Comparison of ENCODE assay signal across 25 cellular contexts in genomic region chr7:85521108-85521694, GRCh38.
DNase-seq lines count a peak whose midpoint lies in the region; ATAC-seq and TF ChIP-seq lines count a peak whose summit lies in the region.
"Had no signal": no experiment of that assay in that cellular context is flagged by ENCODE, and none has a peak within 500 bp of the region (broad histone marks: within the 10 kb centered on the region; RNA-seq: fewer than 3 reads in every experiment).

No MANE protein-coding gene starts in this region.

- peaks cover 22% of the 10 kb centered on the region for H3K4me1 Mint-ChIP-seq in osteocyte (ENCODE audit: unreplicated experiment)
- H3K4me1 Mint-ChIP-seq: activated CD4-positive, alpha-beta T cell treated with anti-CD3 and anti-CD28 coated beads, Interleukin-2, amount 10 ng/mL, durations not matched to agents 24 days and 14 days; activated naive CD8-positive, alpha-beta T cell treated with anti-CD3 and anti-CD28 coated beads, Interleukin-2, amount 10 ng/mL, durations not matched to agents 7 days and 5 days; natural killer cell had no signal

- H3K4me3 ChIP-seq in choroid plexus epithelial cell (ENCODE audit: low read depth, low read length): no peak overlapping the region
- H3K4me3 ChIP-seq in breast epithelium: no peak overlapping the region
- H3K4me3 ChIP-seq: GM23248, Peyer's patch, transverse colon had no signal

- no peak overlapping the region for H3K27ac ChIP-seq in breast epithelium
- H3K27ac ChIP-seq: GM23248, Peyer's patch, transverse colon had no signal

- H3K27me3 ChIP-seq in breast epithelium: no peaks in the 10 kb centered on the region
- H3K27me3 ChIP-seq: Peyer's patch, transverse colon had no signal

- peak overlapping the region; percentile 20 for H3K4me3 Mint-ChIP-seq in osteocyte (ENCODE audit: unreplicated experiment)
- H3K4me3 Mint-ChIP-seq: activated CD4-positive, alpha-beta T cell treated with anti-CD3 and anti-CD28 coated beads, Interleukin-2, amount 10 ng/mL, durations not matched to agents 24 days and 14 days; activated naive CD8-positive, alpha-beta T cell treated with anti-CD3 and anti-CD28 coated beads, Interleukin-2, amount 10 ng/mL, durations not matched to agents 7 days and 5 days; activated T-cell treated with anti-CD3 and anti-CD28 coated beads, Interleukin-2, amount 50 U/mL, for 24 hours; natural killer cell had no signal

- TF ChIP-seq POLR2A in breast epithelium (IDR thresholded peaks at IDR 0.05): no peak

- H3K4me1 ChIP-seq in breast epithelium: no peaks in the 10 kb centered on the region
- H3K4me1 ChIP-seq: Peyer's patch had no signal

- ATAC-seq in GM18868 (IDR thresholded peaks at IDR 0.05; ENCODE audit: unreplicated experiment): no peak
- ATAC-seq: natural killer cell had no signal

- TF ChIP-seq CTCF in choroid plexus epithelial cell (conservative IDR thresholded peaks at IDR 0.05; ENCODE audit: low read depth, low read length): no peak
- no peak for TF ChIP-seq CTCF in osteocyte (IDR thresholded peaks at IDR 0.05)
- no peak for TF ChIP-seq CTCF in breast epithelium (IDR thresholded peaks at IDR 0.05)

- H3K36me3 ChIP-seq in breast epithelium: no peaks in the 10 kb centered on the region
- H3K36me3 ChIP-seq: Peyer's patch, transverse colon had no signal

- no peaks in the 10 kb centered on the region for H3K36me3 Mint-ChIP-seq in osteocyte (ENCODE audit: unreplicated experiment)
- H3K36me3 Mint-ChIP-seq: activated naive CD8-positive, alpha-beta T cell treated with anti-CD3 and anti-CD28 coated beads, Interleukin-2, amount 10 ng/mL, durations not matched to agents 7 days and 5 days had no signal

- intact Hi-C loops in breast epithelium (cut with DNase I; ENCODE audit: low total_unique reads): no loop called here

- H3K9me3 Mint-ChIP-seq in osteocyte (ENCODE audit: unreplicated experiment): peaks cover 1% of the 10 kb centered on the region
- H3K9me3 Mint-ChIP-seq: activated CD4-positive, alpha-beta T cell treated with anti-CD3 and anti-CD28 coated beads, Interleukin-2, amount 10 ng/mL, durations not matched to agents 24 days and 14 days; activated naive CD8-positive, alpha-beta T cell treated with anti-CD3 and anti-CD28 coated beads, Interleukin-2, amount 10 ng/mL, durations not matched to agents 7 days and 5 days; activated T-cell treated with anti-CD3 and anti-CD28 coated beads, Interleukin-2, amount 50 U/mL, for 24 hours had no signal

- peak overlapping the region; percentile 64 for H3K27ac Mint-ChIP-seq in osteocyte (ENCODE audit: unreplicated experiment)
- H3K27ac Mint-ChIP-seq: activated CD4-positive, alpha-beta T cell treated with anti-CD3 and anti-CD28 coated beads, Interleukin-2, amount 10 ng/mL, durations not matched to agents 24 days and 14 days; activated naive CD8-positive, alpha-beta T cell treated with anti-CD3 and anti-CD28 coated beads, Interleukin-2, amount 10 ng/mL, durations not matched to agents 7 days and 5 days; activated T-cell treated with anti-CD3 and anti-CD28 coated beads, Interleukin-2, amount 50 U/mL, for 24 hours; natural killer cell had no signal

- H3K9me3 ChIP-seq in breast epithelium: no peaks in the 10 kb centered on the region
- H3K9me3 ChIP-seq: Peyer's patch, transverse colon had no signal

- H3K27me3 Mint-ChIP-seq in osteocyte (ENCODE audit: unreplicated experiment): no peaks in the 10 kb centered on the region
- H3K27me3 Mint-ChIP-seq: activated CD4-positive, alpha-beta T cell treated with anti-CD3 and anti-CD28 coated beads, Interleukin-2, amount 10 ng/mL, durations not matched to agents 24 days and 14 days; activated naive CD8-positive, alpha-beta T cell treated with anti-CD3 and anti-CD28 coated beads, Interleukin-2, amount 10 ng/mL, durations not matched to agents 7 days and 5 days; activated T-cell treated with anti-CD3 and anti-CD28 coated beads, Interleukin-2, amount 50 U/mL, for 24 hours had no signal

- DNase-seq in DMS53 (lab: John Stamatoyannopoulos, UW) (peak; percentile 67), NCI-H1092 (lab: John Stamatoyannopoulos, UW) (peak; percentile 18), choroid plexus epithelial cell (ENCODE audit: low read depth) (peak; percentile 71), osteocyte (ENCODE audit: extremely low spot score, unreplicated experiment) (no peak), breast epithelium (ENCODE audit: low spot score in 2 of 2) (no peak)
- DNase-seq in NK-92 treated with Interleukin-12 subunit alpha and Interleukin-12 subunit beta, amount 100 ng/mL, for 24 hours (lab: John Stamatoyannopoulos, UW): no peak
- DNase-seq: activated CD4-positive, alpha-beta T cell treated with anti-CD3 and anti-CD28 coated beads, Interleukin-2, amount 10 ng/mL, durations not matched to agents 24 days and 14 days; activated gamma-delta T cell; activated naive CD8-positive, alpha-beta T cell treated with anti-CD3 and anti-CD28 coated beads, Interleukin-2, amount 10 ng/mL, durations not matched to agents 7 days and 5 days; activated T-cell treated with anti-CD3 and anti-CD28 coated beads, Interleukin-2, amount 50 U/mL, for 24 hours; C1 segment of cervical spinal cord; cerebellar nuclear complex; COR-L47; GM23248; kidney; natural killer cell; NCI-H1048; NCI-H1930; NCI-H345; Peyer's patch; SHP77 treated with DMSO at 0.1 percent for 48 hours; small intestine; T-helper 9 cell; transverse colon had no signal

Comparison
In these comparisons a context has a peak if more than half of its experiments do, and no peak if none do; other contexts are left out.
1. DNase-seq: peak in DMS53 (single experiment), NCI-H1092 (single experiment) and choroid plexus epithelial cell (single experiment); none in osteocyte (single experiment), breast epithelium (0 of 2) and NK-92 treated with Interleukin-12 subunit alpha and Interleukin-12 subunit beta, amount 100 ng/mL, for 24 hours (single experiment).